16 cellular contexts compared by ENCODE assay signal in genomic region chr1:51966559-51966958, GRCh38.
"Had no signal": no experiment of that assay in that cellular context is flagged by ENCODE, and none has a peak within 500 bp of the region (broad histone marks: within the 10 kb centered on the region; RNA-seq: fewer than 3 reads in every experiment).

No MANE protein-coding gene starts in this region.

- H3K36me3 ChIP-seq: adrenal gland, colonic mucosa, neural progenitor cell, ovary, sigmoid colon, spleen had no signal

- H3K9me3 Mint-ChIP-seq: activated naive CD4-positive, alpha-beta T cell treated with anti-CD3 and anti-CD28 coated beads, Interleukin-2, amount 50 U/mL, for 24 hours; naive B cell; neural progenitor cell; T-helper 2 cell treated with Interferon-gamma antibody and Interleukin-4, amounts not matched to agents 5 μg/mL and 100 μg/mL, for 36 hours had no signal

- ATAC-seq: esophagus mucosa, left lobe of liver had no signal

- H3K36me3 Mint-ChIP-seq: activated naive CD4-positive, alpha-beta T cell treated with anti-CD3 and anti-CD28 coated beads, Interleukin-2, amount 50 U/mL, for 24 hours; naive B cell had no signal

- H2AFZ ChIP-seq: neural progenitor cell had no signal

- H3K4me3 Mint-ChIP-seq: activated naive CD4-positive, alpha-beta T cell treated with anti-CD3 and anti-CD28 coated beads, Interleukin-2, amount 50 U/mL, for 24 hours; naive B cell; neural progenitor cell; T-helper 2 cell treated with Interferon-gamma antibody and Interleukin-4, amounts not matched to agents 5 μg/mL and 100 μg/mL, for 36 hours had no signal

- H3K27ac ChIP-seq: adrenal gland, colonic mucosa, neural progenitor cell, ovary, sigmoid colon, spleen had no signal

- H3K27ac Mint-ChIP-seq: activated naive CD4-positive, alpha-beta T cell treated with anti-CD3 and anti-CD28 coated beads, Interleukin-2, amount 50 U/mL, for 24 hours; naive B cell; neural progenitor cell; T-helper 2 cell treated with Interferon-gamma antibody and Interleukin-4, amounts not matched to agents 5 μg/mL and 100 μg/mL, for 36 hours had no signal

- H3K27me3 ChIP-seq: adrenal gland, colonic mucosa, neural progenitor cell, ovary had no signal

- H3K4me1 Mint-ChIP-seq: activated naive CD4-positive, alpha-beta T cell treated with anti-CD3 and anti-CD28 coated beads, Interleukin-2, amount 50 U/mL, for 24 hours; naive B cell had no signal

- H3K4me2 ChIP-seq: neural progenitor cell had no signal

- H3K9ac ChIP-seq: neural progenitor cell had no signal

- DNase-seq: activated CD4-positive, alpha-beta T cell treated with anti-CD3 and anti-CD28 coated beads for 1 hour; activated CD4-positive, alpha-beta T cell treated with anti-CD3 and anti-CD28 coated beads, Interleukin-2, amount 50 U/mL, for 4 hours; adrenal gland; caudate nucleus; colonic mucosa; islet precursor cell; naive B cell; ovary; sigmoid colon; spleen; stimulated activated CD4-positive, alpha-beta T cell treated with anti-CD3 and anti-CD28 coated beads, Interleukin-2, amount 100 ng/mL, for 24 hours had no signal

- H3K4me3 ChIP-seq: adrenal gland, colonic mucosa, neural progenitor cell, ovary, sigmoid colon, spleen had no signal

- H3K4me1 ChIP-seq: colonic mucosa, sigmoid colon, spleen had no signal

- H3K27me3 Mint-ChIP-seq: activated naive CD4-positive, alpha-beta T cell treated with anti-CD3 and anti-CD28 coated beads, Interleukin-2, amount 50 U/mL, for 24 hours had no signal
